ENCODE assay signal across 23 cellular contexts in the genomic region with DNA sequence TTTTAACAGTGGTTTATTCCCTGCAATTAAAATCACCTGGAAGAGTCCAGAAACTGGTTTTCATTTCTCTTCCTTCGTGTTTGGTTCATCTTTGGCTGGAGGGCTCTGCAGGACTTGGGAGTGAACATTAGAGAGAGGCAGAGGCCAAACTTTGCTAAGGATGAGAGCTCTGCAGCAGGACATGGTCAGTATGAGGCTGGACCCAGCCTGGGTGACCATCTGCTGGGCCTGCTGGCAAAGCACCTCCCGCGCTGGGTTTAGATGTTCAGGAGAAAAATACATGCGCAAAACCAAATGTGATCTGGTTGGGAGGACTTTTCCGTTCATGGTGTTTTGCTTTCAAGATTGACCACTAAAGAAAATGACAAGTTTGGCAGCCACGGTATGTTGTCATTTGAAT.
"Had no signal": no experiment of that assay in that cellular context is flagged by ENCODE, and none has a peak within 500 bp of the region (broad histone marks: within the 10 kb centered on the region; RNA-seq: fewer than 3 reads in every experiment).

No MANE protein-coding gene starts in this region.

- H3K9ac ChIP-seq: parathyroid adenoma had no signal

- H3K27ac ChIP-seq: foreskin keratinocyte, hepatocyte, parathyroid adenoma, psoas muscle, right lobe of liver, spleen, stomach, thyroid gland had no signal

- FAIRE-seq: colon, kidney, urothelium cell line had no signal

- ATAC-seq: foreskin keratinocyte; left colon; left ventricle myocardium superior; naive thymus-derived CD4-positive, alpha-beta T cell; psoas muscle; right lobe of liver had no signal

- H3K36me3 ChIP-seq: right lobe of liver, spleen, stomach, thyroid gland had no signal

- H3K4me2 ChIP-seq: hepatocyte had no signal

- H3K27me3 ChIP-seq: hepatocyte, right lobe of liver, spleen, stomach, thyroid gland had no signal

- H2AFZ ChIP-seq: hepatocyte, parathyroid adenoma had no signal

- DNase-seq: erythroblast; foreskin keratinocyte; kidney; left colon; left ventricle myocardium superior; mesenchymal stem cell; naive thymus-derived CD4-positive, alpha-beta T cell; nephron progenitor cell; psoas muscle; retina; right lobe of liver; spleen; stimulated activated CD4-positive, alpha-beta T cell treated with anti-CD3 and anti-CD28 coated beads, Interleukin-15, amount 100 ng/mL, for 24 hours; stimulated activated CD4-positive, alpha-beta T cell treated with anti-CD3 and anti-CD28 coated beads, Interleukin-1b, Interleukin-23, amount 100 ng/mL, for 48 hours; stimulated activated CD4-positive, alpha-beta T cell treated with anti-CD3 and anti-CD28 coated beads, Interleukin-4, amount 100 ng/mL, for 4 hours; stimulated activated naive CD4-positive, alpha-beta T cell; stomach; thyroid gland had no signal

- H3K79me2 ChIP-seq: hepatocyte, parathyroid adenoma had no signal

- H3K4me3 ChIP-seq: hepatocyte, lung, psoas muscle, right lobe of liver, spleen, stomach, thyroid gland had no signal

- H3K9me3 ChIP-seq: psoas muscle, right lobe of liver, thyroid gland had no signal

- H3K4me1 ChIP-seq: foreskin keratinocyte, parathyroid adenoma, psoas muscle, right lobe of liver, stomach, thyroid gland had no signal
